ENCODE assay signal across 13 cellular contexts in genomic region chr5:18792145-18792544, GRCh38.
DNase-seq lines count a peak whose midpoint lies in the region; ATAC-seq, FAIRE-seq and TF ChIP-seq lines count a peak whose summit lies in the region.
"Had no signal": no experiment of that assay in that cellular context is flagged by ENCODE, and none has a peak within 500 bp of the region (broad histone marks: within the 10 kb centered on the region; RNA-seq: fewer than 3 reads in every experiment).

No MANE protein-coding gene starts in this region.

- peak; percentile 98 for FAIRE-seq in H54 (lab: Jason Lieb, UNC)

- intact Hi-C loops in posterior vena cava (cut with DNase I) = no loop called here

- DNase-seq in H54 (ENCODE audit: insufficient read length, low spot score) (peak; percentile 15), NCI-H2171 treated with DMSO at 0.1 percent for 48 hours (lab: John Stamatoyannopoulos, UW) (peak; percentile 51), astrocyte of the hippocampus (ENCODE audit: low read depth, low spot score) (peak; percentile 2), lung microvascular endothelial cell (ENCODE audit: low read depth in 2 of 2) (peak; percentile 31 to 75), posterior vena cava (ENCODE audit: low spot score) (no peak), substantia nigra (lab: John Stamatoyannopoulos, UW) (no peak), NCI-H524 treated with DMSO at 0.1 percent for 48 hours (lab: John Stamatoyannopoulos, UW) (no peak)
- DNase-seq: activated CD8-positive, alpha-beta T cell treated with anti-CD3 and anti-CD28 coated beads, Interleukin-2, amount 10 ng/mL, durations not matched to agents 7 days and 5 days; activated naive CD4-positive, alpha-beta T cell; CD4-positive, alpha-beta T cell; T-helper 1 cell had no signal

- ATAC-seq in HG03175 (IDR thresholded peaks at IDR 0.05; ENCODE audit: unreplicated experiment) = no peak
- ATAC-seq: activated CD8-positive, alpha-beta T cell treated with anti-CD3 and anti-CD28 coated beads, Interleukin-2, amount 10 ng/mL, durations not matched to agents 7 days and 5 days had no signal

- TF ChIP-seq POLR2A in H54 (IDR thresholded peaks at IDR 0.05; ENCODE audit: low read depth, low read length) = no peak

- no peak overlapping the region for H3K27ac ChIP-seq in substantia nigra (ENCODE audit: low read depth, low read length, poor library complexity, severe bottlenecking)
- H3K27ac ChIP-seq: right lobe of liver had no signal

Comparison
In these comparisons a context has a peak if more than half of its experiments do, and no peak if none do; other contexts are left out.
1. DNase-seq: peak in H54 (single experiment), NCI-H2171 treated with DMSO at 0.1 percent for 48 hours (single experiment), astrocyte of the hippocampus (single experiment) and lung microvascular endothelial cell (2 of 2); none in posterior vena cava (single experiment), substantia nigra (0 of 49) and NCI-H524 treated with DMSO at 0.1 percent for 48 hours (single experiment).